In the genomic region with DNA sequence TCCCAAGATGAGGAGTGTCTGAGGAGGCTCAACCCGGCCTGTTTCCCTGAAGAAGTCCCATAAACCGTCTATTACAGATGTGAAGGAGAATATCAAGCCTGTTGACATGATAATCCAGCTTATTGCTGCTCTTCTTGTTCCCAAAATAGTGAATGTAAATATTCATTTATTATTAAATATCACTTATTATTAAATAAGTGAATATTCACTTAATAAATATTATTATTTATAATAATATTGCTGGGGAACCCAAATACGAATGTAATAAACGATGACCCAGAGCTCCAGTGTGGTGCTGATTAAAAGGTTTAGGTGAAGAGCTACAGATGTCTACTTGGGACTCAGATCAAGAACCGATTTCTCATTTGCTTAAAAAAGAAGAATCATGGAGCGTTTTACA, we compare ENCODE assay signal across 17 cellular contexts. TPM values are rescaled to one million over a fixed set of nuclear protein-coding genes. Genes with fewer than 3 reads are reported as not detected.
A peak's percentile ranks its signal among the peaks of the same experiment; 100 is the strongest.
DNase-seq lines count a peak whose midpoint lies in the region; ATAC-seq and TF ChIP-seq lines count a peak whose summit lies in the region.
"Had no signal": no experiment of that assay in that cellular context is flagged by ENCODE, and none has a peak within 500 bp of the region (broad histone marks: within the 10 kb centered on the region; RNA-seq: fewer than 3 reads in every experiment).

No MANE protein-coding gene starts in this region.

- no peaks in the 10 kb centered on the region for H3K36me3 Mint-ChIP-seq in WTC11

- peaks cover 2% of the 10 kb centered on the region; the same call in 1 of the 2 replicates for H3K27me3 Mint-ChIP-seq in WTC11 (ENCODE audit: low read depth)

- TF ChIP-seq CTCF in heart right ventricle (IDR thresholded peaks at IDR 0.05) (no peak), WTC11 (IDR thresholded peaks at IDR 0.05) (no peak), tibial artery (IDR thresholded peaks at IDR 0.05) (no peak)

- no peak overlapping the region for H3K9ac ChIP-seq in mesendoderm (ENCODE audit: low read length)

- no peak overlapping the region for H3K4ac ChIP-seq in mesendoderm (ENCODE audit: low read depth, low read length)

- H3K9me3 ChIP-seq in heart right ventricle (no peaks in the 10 kb centered on the region), tibial artery (no peaks in the 10 kb centered on the region)
- H3K9me3 ChIP-seq: SJSA1 had no signal

- H2AK5ac ChIP-seq in mesendoderm (ENCODE audit: low read length) = no peak overlapping the region

- H3K4me1 ChIP-seq in heart right ventricle = peaks cover 8 to 74% (median 45%) of the 10 kb centered on the region in 9 donors
- H3K4me1 ChIP-seq in mesendoderm (ENCODE audit: control insufficient read depth, low read depth, low read length) = peaks cover 11% of the 10 kb centered on the region
- peaks cover 0 to 61% (median 21%) of the 10 kb centered on the region in 4 donors for H3K4me1 ChIP-seq in tibial artery

- ATAC-seq in heart right ventricle (no peak), WTC11 (no peak)
- ATAC-seq: HCT116 had no signal

- H3K79me1 ChIP-seq in mesendoderm (ENCODE audit: low read length) = no peaks in the 10 kb centered on the region

- H3K4me2 ChIP-seq in mesendoderm (ENCODE audit: low read length) = no peak overlapping the region

- H3K27ac Mint-ChIP-seq in WTC11 = peak overlapping the region; percentile 98

- no peak overlapping the region for H2BK120ac ChIP-seq in mesendoderm (ENCODE audit: low read depth, low read length)

- no peaks in the 10 kb centered on the region for H3K79me2 ChIP-seq in mesendoderm (ENCODE audit: control insufficient read depth, insufficient read depth, low read length)

- DNase-seq in heart right ventricle = no peak
- DNase-seq in cardiac septum (ENCODE audit: low spot score) = no peak
- no peak for DNase-seq in WTC11 (ENCODE audit: low spot score)
- no peak for DNase-seq in mesendoderm
- no peak for DNase-seq in tibial artery
- DNase-seq in hippocampal formation (lab: John Stamatoyannopoulos, UW) = no peak
- no peak for DNase-seq in GM19238 (ENCODE audit: insufficient read length, low spot score)
- DNase-seq in SKM-1 treated with dmso at 0.1 percent for 144 hours (lab: John Stamatoyannopoulos, UW; ENCODE audit: unreplicated experiment) = no peak
- DNase-seq: DMS153, EL, Kasumi-1, NCI-H2029, NCI-H510A, NCI-H82 had no signal

- WGBS in heart right ventricle, 2 donors = 65 to 68% methylated on average over 6 of the region's 6 CpGs
- WGBS in mesendoderm (ENCODE audit: extremely low coverage, insufficient coverage, low lambda C conversion rate) = no CpG with 5 or more reads among the region's 6 CpGs

- no peak overlapping the region for H2BK5ac ChIP-seq in mesendoderm (ENCODE audit: low read length)

- no peak overlapping the region for H3K23ac ChIP-seq in mesendoderm (ENCODE audit: low read length)

- no peak overlapping the region for H4K8ac ChIP-seq in mesendoderm (ENCODE audit: low read depth, low read length)

- H3K27ac ChIP-seq in heart right ventricle = peak overlapping the region; percentile 48 to 89 (median 83)
- H3K27ac ChIP-seq in mesendoderm (ENCODE audit: low read depth, low read length) = no peak overlapping the region
- peak overlapping the region; percentile 12 to 83 for H3K27ac ChIP-seq in tibial artery
- H3K27ac ChIP-seq: C4-2B had no signal

- H3K4me3 Mint-ChIP-seq in WTC11 = peak overlapping the region; percentile 28

- POLR2A ChIA-PET in WTC11 (lab: Charles Lee) = interaction anchor here (0.6 kb wide), 1 partner anchor 30 kb away, joined by 9 read pairs; no protein-coding TSS in a partner anchor

- H3K36me3 ChIP-seq in heart right ventricle (no peaks in the 10 kb centered on the region), mesendoderm (ENCODE audit: control insufficient read depth, insufficient read depth, low read length) (no peaks in the 10 kb centered on the region), tibial artery (no peaks in the 10 kb centered on the region)
- H3K36me3 ChIP-seq: SJSA1 had no signal

- H3K56ac ChIP-seq in mesendoderm (ENCODE audit: low read length) = peak overlapping the region; percentile 27

- no peak overlapping the region for H3K18ac ChIP-seq in mesendoderm (ENCODE audit: low read length)

- H3K27me3 ChIP-seq in heart right ventricle (no peaks in the 10 kb centered on the region), mesendoderm (ENCODE audit: insufficient read depth, low read length, poor library complexity) (no peaks in the 10 kb centered on the region), tibial artery (no peaks in the 10 kb centered on the region)
- H3K27me3 ChIP-seq: SJSA1 had no signal

- H3K4me3 ChIP-seq in heart right ventricle = no peak overlapping the region
- H3K4me3 ChIP-seq in mesendoderm (ENCODE audit: low read length) = no peak overlapping the region
- no peak overlapping the region for H3K4me3 ChIP-seq in tibial artery
- H3K4me3 ChIP-seq: SJSA1 had no signal

- no peaks in the 10 kb centered on the region for H3K9me3 Mint-ChIP-seq in WTC11

- intact Hi-C loops in heart right ventricle (cut with DNase I) = no loop called here
- intact Hi-C loops in cardiac septum (cut with DNase I) = no loop called here
- intact Hi-C loops in tibial artery (cut with DNase I; ENCODE audit: low total_unique reads) = no loop called here

- H3K4me1 Mint-ChIP-seq in WTC11 = peaks cover 24% of the 10 kb centered on the region

- H4K5ac ChIP-seq in mesendoderm (ENCODE audit: low read length) = no peak overlapping the region

- CTCF ChIA-PET in WTC11 (lab: Charles Lee) = interaction anchor here (1.0 to 1.7 kb wide), 2 partner anchors 186 to 195 kb away, joined by 4 to 5 read pairs; no protein-coding TSS in a partner anchor

- H2BK15ac ChIP-seq in mesendoderm (replicated peaks; ENCODE audit: low read depth) = no peak overlapping the region

TF ChIP-seq in WTC11, 78 proteins besides CTCF, POLR2A, EP300 and RAD21:
- TF ChIP-seq SOX15 (CRISPR knock-in tag; IDR thresholded peaks at IDR 0.05) (no peak), HMGA2 (CRISPR knock-in tag; IDR thresholded peaks at IDR 0.05) (peak; percentile 98)

RNA-seq across cellular contexts. Expression of a gene that starts 23.8 kb away (rescaled TPM):
- total RNA-seq in heart right ventricle = 1,000 to 10,000 TPM in 8 of 10 donors, 100 to 1,000 TPM in 2; 975 to 3,169 (median 1,932) TPM
- polyA plus RNA-seq in heart right ventricle = 100 to 1,000 TPM; 175 to 259 TPM
- 1,779 TPM for total RNA-seq in cardiac septum
- total RNA-seq in WTC11 (2021) = 29.5 to 44.5 TPM (median 31.4 TPM) in 3 replicates
- 0.67 TPM for polyA plus RNA-seq in mesendoderm (2013, experiment 1 of 2)
- 0.76 TPM for polyA plus RNA-seq in mesendoderm (2013, experiment 2 of 2)

Comparison
In these comparisons a context has a peak if more than half of its experiments do, and no peak if none do; other contexts are left out.
1. RNA of a gene that starts 23.8 kb away (total RNA-seq): 975 to 3,169 TPM in heart right ventricle and 1,779 TPM in cardiac septum (single experiment); 29.5 to 44.5 TPM in WTC11; every median in the first group is over 10 times any median in the second.